27 cellular contexts compared by ENCODE assay signal in genomic region chr6:111572216-111572706, GRCh38. TPM values are rescaled to one million over a fixed set of nuclear protein-coding genes. Genes with fewer than 3 reads are reported as not detected.
DNase-seq lines count a peak whose midpoint lies in the region; ATAC-seq, FAIRE-seq and TF ChIP-seq lines count a peak whose summit lies in the region.
"Had no signal": no experiment of that assay in that cellular context is flagged by ENCODE, and none has a peak within 500 bp of the region (broad histone marks: within the 10 kb centered on the region; RNA-seq: fewer than 3 reads in every experiment).

No MANE protein-coding gene starts in this region.

- peak overlapping the region; percentile 58 for H3K4ac ChIP-seq in IMR-90 (ENCODE audit: low read depth, low read length)

- peak overlapping the region; percentile 47; the same call in 1 of the 2 replicates for H2BK20ac ChIP-seq in IMR-90 (ENCODE audit: low read depth, low read length)

- H3K27ac ChIP-seq in BLaER1 (peak overlapping the region; percentile 73), IMR-90 (ENCODE audit: insufficient read depth, low read length) (peak overlapping the region; percentile 45; the same call in 1 of the 2 replicates), mammary epithelial cell (ENCODE audit: insufficient read depth, low read depth, low read length) (peak overlapping the region; percentile 66), pancreas (no peak overlapping the region)
- H3K27ac ChIP-seq in CD8-positive, alpha-beta memory T cell (ENCODE audit: low read depth, low read length) = no peak overlapping the region
- H3K27ac ChIP-seq: body of pancreas had no signal

- peak overlapping the region; percentile 94 for H2BK5ac ChIP-seq in IMR-90 (ENCODE audit: low read depth, low read length, poor library complexity, severe bottlenecking)

- dilution Hi-C loops in IMR-90 (cut with HindIII; ENCODE audit: low sequenced_read_pairs, unreplicated experiment) (no loop called here), mammary epithelial cell (cut with HindIII; ENCODE audit: low sequenced_read_pairs) (loop anchor here (5.0 kb wide), 1 partner anchor 90 kb away; the partner anchor contains the start of gene REV3L)

- H4K5ac ChIP-seq in IMR-90 (ENCODE audit: low read depth, low read length) = peak overlapping the region; percentile 33

- H3K4me2 ChIP-seq in BLaER1 (peak overlapping the region; percentile 63), IMR-90 (ENCODE audit: low read depth, low read length) (no peak overlapping the region), mammary epithelial cell (ENCODE audit: insufficient read depth, low read depth, low read length) (peak overlapping the region; percentile 75)

- no peak for DNase-seq in IMR-90
- DNase-seq in mammary epithelial cell = no peak
- DNase-seq in osteocyte (ENCODE audit: extremely low spot score, unreplicated experiment) = no peak
- DNase-seq in pancreas = no peak
- no peak for DNase-seq in CD8-positive, alpha-beta memory T cell
- no peak for DNase-seq in RKO (ENCODE audit: low spot score)
- DNase-seq: activated CD4-positive, alpha-beta T cell treated with anti-CD3 and anti-CD28 coated beads, Interleukin-2, amount 50 U/mL, for 48 hours; activated naive CD4-positive, alpha-beta T cell treated with anti-CD3 and anti-CD28 coated beads, Interleukin-2, amount 50 U/mL, for 16 hours; activated T-cell treated with anti-CD3 and anti-CD28 coated beads for 4 hours; body of pancreas; CD8-positive, alpha-beta T cell; DMS53; foreskin fibroblast; HCEC 1CT; hippocampal formation; natural killer cell; NCI-H187 treated with DMSO at 0.1 percent for 48 hours; Right ventricle myocardium superior; stimulated activated CD4-positive, alpha-beta T cell treated with anti-CD3 and anti-CD28 coated beads, Interleukin-12 subunit alpha, Interleukin-12 subunit beta, amount 100 ng/mL, for 4 hours; stimulated activated CD8-positive, alpha-beta memory T cell treated with anti-CD3 and anti-CD28 coated beads, Interleukin-4, amount 100 ng/mL, for 48 hours; T-helper 2 cell; testis had no signal

- H3K4me1 Mint-ChIP-seq in osteocyte (ENCODE audit: unreplicated experiment) = peaks cover 55% of the 10 kb centered on the region
- peaks cover 7 to 16% (median 7%) of the 10 kb centered on the region in 3 donors for H3K4me1 Mint-ChIP-seq in CD8-positive, alpha-beta memory T cell

- CTCF ChIA-PET in IMR-90 (lab: Yijun Ruan, JAX) (interaction anchor here (0.6 to 1.5 kb wide), 5 partner anchors 8 to 94 kb away, joined by 3 to 4 read pairs (median 3); no protein-coding TSS in a partner anchor), mammary epithelial cell (lab: Charles Lee; ENCODE audit: low non-redundant PET) (no interaction called here)
- CTCF ChIA-PET in CD8-positive, alpha-beta memory T cell (lab: Charles Lee) = no interaction called here

- POLR2A ChIA-PET in IMR-90 (lab: Charles Lee; ENCODE audit: unreplicated experiment) = no interaction called here
- POLR2A ChIA-PET in CD8-positive, alpha-beta memory T cell (lab: Charles Lee) = interaction anchor here (0.6 kb wide), 1 partner anchor 94 kb away, joined by 3 read pairs; no protein-coding TSS in a partner anchor

- peak overlapping the region; percentile 22; the same call in 1 of the 2 replicates for H3K23ac ChIP-seq in IMR-90 (ENCODE audit: low read depth, low read length)

- H4K8ac ChIP-seq in IMR-90 (ENCODE audit: low read depth in 2 of 2, low read length in 2 of 2) = peak overlapping the region; percentile 11 to 26; a peak in 2 of 4 replicates

- no peak overlapping the region for H2AFZ ChIP-seq in IMR-90 (replicated peaks; ENCODE audit: low read length, poor library complexity)
- H2AFZ ChIP-seq in mammary epithelial cell (ENCODE audit: low read depth, low read length) = no peak overlapping the region

- TF ChIP-seq RAD21 in IMR-90 (IDR thresholded peaks at IDR 0.05; ENCODE audit: low read length) = no peak

- peaks cover 16% of the 10 kb centered on the region for H3K9me1 ChIP-seq in IMR-90 (ENCODE audit: insufficient read depth, low read length)

- no peaks in the 10 kb centered on the region for H3K9me3 Mint-ChIP-seq in osteocyte (ENCODE audit: unreplicated experiment)
- H3K9me3 Mint-ChIP-seq in CD8-positive, alpha-beta memory T cell = no peaks in the 10 kb centered on the region
- H3K9me3 Mint-ChIP-seq: CD8-positive, alpha-beta T cell; dendritic cell treated with granulocyte-macrophage colony-stimulating factor and Interleukin-4, amounts not matched to agents 40 ng/mL and 50 ng/mL, for 4 days; natural killer cell had no signal

- no CpG with 5 or more reads among the region's 5 CpGs for WGBS in IMR-90 (ENCODE audit: extremely low coverage in 2 of 2, insufficient read length in 1 of 2), 2 experiments
- WGBS in mammary epithelial cell (ENCODE audit: low coverage, missing lambda C conversion rate) = 82% methylated on average over 5 of the region's 5 CpGs
- 87 to 94% methylated on average over 5 of the region's 5 CpGs for WGBS in pancreas, 2 donors

- TF ChIP-seq CTCF in IMR-90 (conservative IDR thresholded peaks at IDR 0.05; ENCODE audit: low read depth, low read length) = no peak
- no peak for TF ChIP-seq CTCF in mammary epithelial cell (conservative IDR thresholded peaks at IDR 0.05 in 1 of 2, IDR thresholded peaks at IDR 0.05 in 1 of 2; ENCODE audit: extremely low read depth in 1 of 2, insufficient read depth in 1 of 2, low read depth in 1 of 2, low read length in 2 of 2)
- TF ChIP-seq CTCF in osteocyte (IDR thresholded peaks at IDR 0.05) = no peak
- TF ChIP-seq CTCF in pancreas (IDR thresholded peaks at IDR 0.05) = no peak

- no peak for TF ChIP-seq POLR2A in IMR-90 (IDR thresholded peaks at IDR 0.05; ENCODE audit: low read depth, low read length)

- peaks cover 13 to 50% of the 10 kb centered on the region in 2 experiments for H3K79me1 ChIP-seq in IMR-90 (ENCODE audit: low read depth in 1 of 2, low read length in 2 of 2)

- peak overlapping the region; percentile 12 for H3K14ac ChIP-seq in IMR-90 (replicated peaks; ENCODE audit: low read depth, low read length)

- peak overlapping the region; percentile 46; the same call in 2 of the 3 replicates for H2BK15ac ChIP-seq in IMR-90 (ENCODE audit: low read depth, low read length)

- no peak overlapping the region for H3K4me3 Mint-ChIP-seq in osteocyte (ENCODE audit: unreplicated experiment)
- no peak overlapping the region for H3K4me3 Mint-ChIP-seq in CD8-positive, alpha-beta memory T cell
- H3K4me3 Mint-ChIP-seq: CD8-positive, alpha-beta T cell; dendritic cell treated with granulocyte-macrophage colony-stimulating factor and Interleukin-4, amounts not matched to agents 40 ng/mL and 50 ng/mL, for 4 days; natural killer cell had no signal

- H4K91ac ChIP-seq in IMR-90 (ENCODE audit: insufficient read depth, low read depth, low read length) = peak overlapping the region; percentile 79

- no peak for ATAC-seq in IMR-90 (ENCODE audit: low read depth)
- no peak for ATAC-seq in HG03280 (IDR thresholded peaks at IDR 0.05; ENCODE audit: unreplicated experiment)
- ATAC-seq in pancreas = no peak
- ATAC-seq: body of pancreas; CD8-positive, alpha-beta T cell; natural killer cell had no signal

- H3K4me1 ChIP-seq in BLaER1 (peaks cover 89% of the 10 kb centered on the region), IMR-90 (ENCODE audit: control insufficient read depth, insufficient read depth, low read length) (peaks cover 29% of the 10 kb centered on the region), mammary epithelial cell (ENCODE audit: insufficient read depth, low read length) (peaks cover 54% of the 10 kb centered on the region), pancreas (no peaks in the 10 kb centered on the region)
- H3K4me1 ChIP-seq in CD8-positive, alpha-beta memory T cell (ENCODE audit: insufficient read depth, low read length) = peaks cover 5% of the 10 kb centered on the region
- H3K4me1 ChIP-seq: body of pancreas had no signal

- H3K27me3 ChIP-seq in BLaER1 (no peaks in the 10 kb centered on the region), IMR-90 (ENCODE audit: control insufficient read depth, insufficient read depth, low read length) (no peaks in the 10 kb centered on the region), mammary epithelial cell (ENCODE audit: insufficient read depth, low read length) (no peaks in the 10 kb centered on the region), pancreas (no peaks in the 10 kb centered on the region)
- no peaks in the 10 kb centered on the region for H3K27me3 ChIP-seq in CD8-positive, alpha-beta memory T cell (ENCODE audit: insufficient read depth, low read length, poor library complexity, severe bottlenecking)
- H3K27me3 ChIP-seq: body of pancreas, testis had no signal

- intact Hi-C loops in IMR-90 (cut with micrococcal nuclease) (no loop called here), mammary epithelial cell (cut with micrococcal nuclease) (loop anchor here (2.0 to 5.0 kb wide), 2 partner anchors 89 to 470 kb away; partner anchors contain the start of gene REV3L), pancreas (cut with DNase I) (no loop called here)

- peak overlapping the region; percentile 36 for H2BK120ac ChIP-seq in IMR-90 (ENCODE audit: low read depth, low read length)

- H3K27ac Mint-ChIP-seq in osteocyte (ENCODE audit: unreplicated experiment) = peak overlapping the region; percentile 94
- no peak overlapping the region for H3K27ac Mint-ChIP-seq in CD8-positive, alpha-beta memory T cell
- H3K27ac Mint-ChIP-seq: CD8-positive, alpha-beta T cell; natural killer cell had no signal

- H3K18ac ChIP-seq in IMR-90 (ENCODE audit: low read depth, low read length) = peak overlapping the region; percentile 24

- H3K56ac ChIP-seq in IMR-90 (ENCODE audit: extremely low read depth, insufficient read depth, low read length) = no peak overlapping the region; the same call in 1 of the 2 replicates

- H3K4me3 ChIP-seq in BLaER1 = no peak overlapping the region
- H3K4me3 ChIP-seq in IMR-90 (ENCODE audit: insufficient read depth, low read depth, low read length) = no peak overlapping the region
- H3K4me3 ChIP-seq in mammary epithelial cell (replicated peaks in 1 of 3; ENCODE audit: insufficient read depth in 1 of 3, low read depth in 2 of 3, low read length in 3 of 3) = no peak overlapping the region
- no peak overlapping the region for H3K4me3 ChIP-seq in pancreas
- H3K4me3 ChIP-seq in CD8-positive, alpha-beta memory T cell (ENCODE audit: low read length) = no peak overlapping the region
- H3K4me3 ChIP-seq: body of pancreas, testis had no signal

- in situ Hi-C loops in IMR-90 (cut with MboI; ENCODE audit: low sequenced_read_pairs) = no loop called here
- in situ Hi-C loops in mammary epithelial cell (cut with MboI; ENCODE audit: low sequenced_read_pairs in 2 of 2) = no loop called here

- no peak overlapping the region for H3K9ac ChIP-seq in BLaER1
- peak overlapping the region; percentile 14; the same call in 1 of the 2 replicates for H3K9ac ChIP-seq in IMR-90 (ENCODE audit: low read depth, low read length)
- H3K9ac ChIP-seq in mammary epithelial cell (ENCODE audit: insufficient read depth, low read length) = no peak overlapping the region

- no TSS peak for BruUV-seq in IMR-90 (replicated peaks; lab: Mats Ljungman, UMichigan)
- no TSS peak for BruUV-seq in mammary epithelial cell (replicated peaks; lab: Mats Ljungman, UMichigan)

- peak overlapping the region; percentile 49; the same call in 1 of the 2 replicates for H2AK5ac ChIP-seq in IMR-90 (ENCODE audit: low read depth, low read length)

- H4K20me1 ChIP-seq in BLaER1 (no peaks in the 10 kb centered on the region), IMR-90 (ENCODE audit: insufficient read depth, low read length) (no peaks in the 10 kb centered on the region), mammary epithelial cell (ENCODE audit: insufficient read depth, low read length) (no peaks in the 10 kb centered on the region)

- peaks cover 15% of the 10 kb centered on the region for H3K36me3 Mint-ChIP-seq in osteocyte (ENCODE audit: unreplicated experiment)
- peaks cover 0 to 67% (median 20%) of the 10 kb centered on the region in 3 donors for H3K36me3 Mint-ChIP-seq in CD8-positive, alpha-beta memory T cell

- H2AK9ac ChIP-seq in IMR-90 (replicated peaks; ENCODE audit: low read depth, low read length, poor library complexity) = peak overlapping the region; percentile 35

- H3K36me3 ChIP-seq in BLaER1 = peaks cover 71% of the 10 kb centered on the region
- peaks cover 11% of the 10 kb centered on the region for H3K36me3 ChIP-seq in IMR-90 (ENCODE audit: control insufficient read depth, insufficient read depth, low read length)
- H3K36me3 ChIP-seq in mammary epithelial cell (ENCODE audit: insufficient read depth, low read length) = peaks cover 37% of the 10 kb centered on the region
- H3K36me3 ChIP-seq in pancreas = peaks cover 0 to 45% (median 19%) of the 10 kb centered on the region in 3 donors
- peaks cover 17% of the 10 kb centered on the region for H3K36me3 ChIP-seq in CD8-positive, alpha-beta memory T cell (ENCODE audit: insufficient read depth, low read length)

- H3K79me2 ChIP-seq in mammary epithelial cell (ENCODE audit: insufficient read depth, low read length) = peaks cover 31% of the 10 kb centered on the region

- H3K9me3 ChIP-seq in BLaER1 (no peaks in the 10 kb centered on the region), IMR-90 (ENCODE audit: control insufficient read depth, insufficient read depth, low read length) (no peaks in the 10 kb centered on the region), mammary epithelial cell (replicated peaks; ENCODE audit: insufficient read depth, low read length) (no peaks in the 10 kb centered on the region), pancreas (no peaks in the 10 kb centered on the region)
- H3K9me3 ChIP-seq in CD8-positive, alpha-beta memory T cell (ENCODE audit: low read length) = no peaks in the 10 kb centered on the region
- H3K9me3 ChIP-seq: body of pancreas, testis had no signal

- no peaks in the 10 kb centered on the region for H3K27me3 Mint-ChIP-seq in osteocyte (ENCODE audit: unreplicated experiment)
- H3K27me3 Mint-ChIP-seq in CD8-positive, alpha-beta memory T cell = no peaks in the 10 kb centered on the region

- no peak for FAIRE-seq in pancreas (lab: Jason Lieb, UNC)
- FAIRE-seq: endothelial cell of umbilical vein, islet of Langerhans had no signal

RNA-seq across cellular contexts. Expression of gene TRAF3IP2, which starts 33.4 kb away (rescaled TPM):
- total RNA-seq in IMR-90 (2012; rRNA removed) = 11.7 and 15.2 TPM in 2 replicates
- 12.8 and 14.9 TPM in 2 replicates for polyA plus RNA-seq in IMR-90 (2012; rRNA removed)
- 12.6 and 14.2 TPM in 2 replicates for polyA plus RNA-seq in IMR-90 (2012; cell fraction: cytosol; rRNA removed)
- polyA plus RNA-seq in IMR-90 (2012; cell fraction: nucleus; rRNA removed; ENCODE audit: low replicate concordance) = 8.7 and 9.4 TPM in 2 replicates
- total RNA-seq in mammary epithelial cell = 10 to 100 TPM; 65.8 to 82.2 TPM
- 63.3 TPM for polyA plus RNA-seq in mammary epithelial cell
- 40.0 TPM for polyA minus RNA-seq in mammary epithelial cell
- 10.5 and 12.8 TPM in 2 replicates for total RNA-seq in osteocyte
- 10 to 100 TPM; 19.9 to 25.9 (median 22.0) TPM for total RNA-seq in pancreas
- 10 to 100 TPM; 18.5 to 30.3 TPM for polyA plus RNA-seq in pancreas
- 10 to 100 TPM; 11.3 to 12.2 TPM for total RNA-seq in CD8-positive, alpha-beta memory T cell
- 20.3 TPM for polyA plus RNA-seq in CD8-positive, alpha-beta memory T cell

Comparison
In these comparisons a context has a peak if more than half of its experiments do, and no peak if none do; other contexts are left out.
1. H3K27ac ChIP-seq: peak in BLaER1 (single experiment), IMR-90 (single experiment) and mammary epithelial cell (single experiment); none in pancreas (0 of 4) and CD8-positive, alpha-beta memory T cell (single experiment).